8 cellular contexts compared by ENCODE assay signal in genomic region chr22:37807410-37808293, GRCh38. TPM values are rescaled to one million over a fixed set of nuclear protein-coding genes. Genes with fewer than 3 reads are reported as not detected.
A peak's percentile ranks its signal among the peaks of the same experiment; 100 is the strongest.
DNase-seq lines count a peak whose midpoint lies in the region; ATAC-seq, FAIRE-seq and TF ChIP-seq lines count a peak whose summit lies in the region.

GCAT (plus strand) TSS chr22:37807934; CDS start chr22:37807968, 34 bp downstream.

- H3K4me1 Mint-ChIP-seq in WTC11: peaks cover 41% of the 10 kb centered on the region

- ATAC-seq in HG03097 (IDR thresholded peaks at IDR 0.05; ENCODE audit: low FRiP score, unreplicated experiment) (peak; percentile 71), WTC11 (peak; percentile 87)

- CTCF ChIA-PET in WTC11 (lab: Charles Lee): interaction anchor here (0.6 to 4.0 kb wide), 21 partner anchors 11 to 374 kb away, joined by 3 to 79 read pairs (median 4); partner anchors contain the start of genes ANKRD54 and GALR3

- POLR2A ChIA-PET in WTC11 (lab: Charles Lee): interaction anchor here (0.6 to 3.3 kb wide), 9 partner anchors 11 to 1372 kb away, joined by 3 to 42 read pairs (median 4); partner anchors contain the start of gene ANKRD54

- H3K4me1 ChIP-seq in small intestine (ENCODE audit: control insufficient read depth in 2 of 2, insufficient read depth in 1 of 2, low read depth in 1 of 2, low read length in 1 of 2): peaks cover 2 to 5% of the 10 kb centered on the region in 2 donors

- H3K9me3 ChIP-seq in small intestine (ENCODE audit: control insufficient read depth, low read depth): no peaks in the 10 kb centered on the region

- peak within 1 kb of the TSS in 1 of 2 donors; percentile 52 for H3K27ac ChIP-seq in small intestine (ENCODE audit: low read depth in 1 of 2, low read length in 1 of 2)

- H3K36me3 Mint-ChIP-seq in WTC11: no peaks in the 10 kb centered on the region

- H3K36me3 ChIP-seq in bronchial epithelial cell (ENCODE audit: control insufficient read depth, insufficient read depth, low read length) (no peaks in the 10 kb centered on the region), small intestine (ENCODE audit: control insufficient read depth in 2 of 2, insufficient read depth in 2 of 2, low read length in 2 of 2) (no peaks in the 10 kb centered on the region)

- peaks cover 59% of the 10 kb centered on the region for H3K27me3 Mint-ChIP-seq in WTC11 (ENCODE audit: low read depth)

- no peaks in the 10 kb centered on the region for H3K9me3 Mint-ChIP-seq in WTC11

- no peak within 1 kb of the TSS for H3K27ac Mint-ChIP-seq in WTC11

- WGBS in small intestine, 3 donors: 0 to 1% (median 1%) methylated on average over 58 to 73 of the region's 73 CpGs

- no peak for TF ChIP-seq CTCF in WTC11 (IDR thresholded peaks at IDR 0.05)
- no peak for TF ChIP-seq CTCF in bronchial epithelial cell (IDR thresholded peaks at IDR 0.05; ENCODE audit: insufficient read depth, low read length, severe bottlenecking)

- no peaks in the 10 kb centered on the region for H3K27me3 ChIP-seq in bronchial epithelial cell (ENCODE audit: control insufficient read depth, insufficient read depth, low read length)
- no peaks in the 10 kb centered on the region for H3K27me3 ChIP-seq in small intestine (ENCODE audit: control insufficient read depth in 2 of 2, insufficient read depth in 2 of 2, low read length in 2 of 2)

- H3K4me3 ChIP-seq in bronchial epithelial cell (ENCODE audit: low read depth, low read length) (peak within 1 kb of the TSS; percentile 55), small intestine (ENCODE audit: low read depth in 1 of 2, low read length in 2 of 2) (peak within 1 kb of the TSS; percentile 54 to 64)

- TF ChIP-seq POLR2A in GM18526 (IDR thresholded peaks at IDR 0.05; ENCODE audit: extremely low read depth, insufficient read length): peak; percentile 47

- H3K4me3 Mint-ChIP-seq in WTC11: peak within 1 kb of the TSS; percentile 84

- FAIRE-seq in bronchial epithelial cell (lab: Jason Lieb, UNC) (no peak), small intestine (lab: Jason Lieb, UNC) (no peak)

- DNase-seq in A172 (ENCODE audit: low spot score) (peak; percentile 77), NCI-H226 (peak; percentile 78), WTC11 (ENCODE audit: low spot score) (peak; percentile 98), bronchial epithelial cell (ENCODE audit: low read depth) (peak; percentile 89), iPS-NIHi7 (ENCODE audit: extremely low spot score) (peak; percentile 99), small intestine (peak; percentile 95)

TF ChIP-seq in WTC11, 78 proteins besides CTCF, POLR2A, EP300 and RAD21 (continues in another document):
- TF ChIP-seq ETV6 (CRISPR knock-in tag; IDR thresholded peaks at IDR 0.05) (peak; percentile 87), HMGXB4 (CRISPR knock-in tag; IDR thresholded peaks at IDR 0.05) (0 out of 2 replicates have a peak, but pooled peaks have one; percentile 42), PRRX2 (CRISPR knock-in tag; IDR thresholded peaks at IDR 0.05) (0 out of 2 replicates have a peak, but pooled peaks have one; percentile 26), KAT7 (CRISPR knock-in tag; IDR thresholded peaks at IDR 0.05; ENCODE audit: borderline replicate concordance) (no peak), ZNF671 (CRISPR knock-in tag; IDR thresholded peaks at IDR 0.05) (no peak), NFATC4 (CRISPR knock-in tag; IDR thresholded peaks at IDR 0.05) (no peak), ZNF232 (CRISPR knock-in tag; IDR thresholded peaks at IDR 0.05) (peak; percentile 66; the same call in 1 of the 2 replicates), NFYB (CRISPR knock-in tag; conservative IDR thresholded peaks at IDR 0.05; ENCODE audit: low read depth) (peak; percentile 92), ZNF263 (CRISPR knock-in tag; IDR thresholded peaks at IDR 0.05; ENCODE audit: low read depth) (no peak), TEAD1 (CRISPR knock-in tag; IDR thresholded peaks at IDR 0.05) (peak; percentile 8; the same call in 1 of the 2 replicates), RELA (CRISPR knock-in tag; IDR thresholded peaks at IDR 0.05; ENCODE audit: borderline replicate concordance) (peak; percentile 50; the same call in 1 of the 2 replicates), SOX15 (CRISPR knock-in tag; IDR thresholded peaks at IDR 0.05) (no peak), USF2 (CRISPR knock-in tag; IDR thresholded peaks at IDR 0.05) (peak; percentile 83), E2F1 (CRISPR knock-in tag; IDR thresholded peaks at IDR 0.05) (no peak), ATF1 (CRISPR knock-in tag; IDR thresholded peaks at IDR 0.05) (no peak), TP53 (CRISPR knock-in tag; IDR thresholded peaks at IDR 0.05) (peak; percentile 67; the same call in 1 of the 2 replicates), FOXP1 (CRISPR knock-in tag; IDR thresholded peaks at IDR 0.05; ENCODE audit: borderline replicate concordance) (peak; percentile 73), ARID4B (CRISPR knock-in tag; IDR thresholded peaks at IDR 0.05; ENCODE audit: borderline replicate concordance) (peak; percentile 80; the same call in 1 of the 2 replicates), ZBTB21 (CRISPR knock-in tag; IDR thresholded peaks at IDR 0.05; ENCODE audit: borderline replicate concordance) (0 out of 2 replicates have a peak, but pooled peaks have one; percentile 24), E2F5 (CRISPR knock-in tag; IDR thresholded peaks at IDR 0.05) (peak; percentile 90)

RNA-seq across cellular contexts. Expression of gene GCAT, which starts in this region (rescaled TPM):
- 8.8 and 11.4 TPM in 2 replicates for total RNA-seq in A172 (2014; rRNA removed; shearing (Covaris generic))
- total RNA-seq in WTC11 (2021) (33.0 to 36.4 TPM (median 36.3 TPM) in 3 replicates), bronchial epithelial cell (12.8 and 27.6 TPM in 2 replicates)
- 10 to 100 TPM in 1 of 3 donors, 1 to 10 TPM in 2; 2.9 to 12.3 (median 6.8) TPM for polyA plus RNA-seq in small intestine
